ENCODE assay signal across 11 cellular contexts in the genomic region with DNA sequence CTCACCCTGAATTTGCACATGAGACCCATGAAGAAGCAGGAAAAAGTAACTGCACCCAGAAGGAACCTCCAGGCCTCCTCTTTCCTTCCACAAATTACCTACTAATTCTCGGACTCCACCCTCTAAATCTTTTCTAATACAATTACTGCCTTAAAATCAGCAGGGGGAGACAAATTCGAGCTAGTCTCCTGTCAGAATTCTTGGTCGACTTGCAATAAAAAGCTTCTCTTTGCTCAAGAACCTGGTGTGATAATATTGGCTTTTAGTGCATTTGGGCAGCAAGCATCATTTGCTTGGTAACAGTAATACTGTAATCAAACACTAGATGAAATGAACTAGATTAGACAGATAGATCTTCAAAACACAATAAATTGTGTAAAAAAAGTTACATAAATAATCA.
A peak's percentile ranks its signal among the peaks of the same experiment; 100 is the strongest.
DNase-seq lines count a peak whose midpoint lies in the region; ATAC-seq, FAIRE-seq and TF ChIP-seq lines count a peak whose summit lies in the region.
"Had no signal": no experiment of that assay in that cellular context is flagged by ENCODE, and none has a peak within 500 bp of the region (broad histone marks: within the 10 kb centered on the region; RNA-seq: fewer than 3 reads in every experiment).

No MANE protein-coding gene starts in this region.

- H3K9ac ChIP-seq in Loucy (ENCODE audit: low read depth, low read length, poor library complexity, severe bottlenecking): no peak overlapping the region
- H3K9ac ChIP-seq in neural progenitor cell: no peak overlapping the region

- H3F3A ChIP-seq in Loucy (ENCODE audit: low read depth) (no peaks in the 10 kb centered on the region), neural progenitor cell (ENCODE audit: low read depth) (no peaks in the 10 kb centered on the region)

- DNase-seq in NOMO-1 (lab: John Stamatoyannopoulos, UW; ENCODE audit: unreplicated experiment in 2 of 2) (peak; percentile 36 to 45), NOMO-1 treated with dmso at 0.1 percent for 144 hours (lab: John Stamatoyannopoulos, UW; ENCODE audit: unreplicated experiment) (no peak), bronchial epithelial cell (ENCODE audit: low read depth) (peak; percentile 8), neural progenitor cell (ENCODE audit: low spot score) (peak; percentile 4), AG08396 (ENCODE audit: low spot score) (no peak), mucosa of descending colon (no peak), NCI-H1930 (lab: John Stamatoyannopoulos, UW) (no peak)
- DNase-seq: NCI-H1694 treated with DMSO at 0.1 percent for 48 hours had no signal

- no peaks in the 10 kb centered on the region for H3K27me3 ChIP-seq in Loucy (ENCODE audit: insufficient read depth, low read length, poor library complexity, severe bottlenecking)
- no peaks in the 10 kb centered on the region for H3K27me3 ChIP-seq in bronchial epithelial cell (ENCODE audit: control insufficient read depth, insufficient read depth, low read length)
- no peaks in the 10 kb centered on the region for H3K27me3 ChIP-seq in neural progenitor cell

- H2AFZ ChIP-seq in Loucy (ENCODE audit: low read length): no peak overlapping the region
- H2AFZ ChIP-seq in neural progenitor cell (replicated peaks): no peak overlapping the region

- intact Hi-C loops in mucosa of descending colon (cut with DNase I, micrococcal nuclease): no loop called here

- no peaks in the 10 kb centered on the region for H3K79me2 ChIP-seq in Loucy (ENCODE audit: insufficient read depth, low read length)
- H3K79me2 ChIP-seq in neural progenitor cell (ENCODE audit: low read depth): no peaks in the 10 kb centered on the region

- FAIRE-seq in bronchial epithelial cell (lab: Jason Lieb, UNC): no peak
- FAIRE-seq: RCC 7860 had no signal

- no peak overlapping the region for H3K27ac Mint-ChIP-seq in neural progenitor cell

- H3K9me3 ChIP-seq in Loucy (ENCODE audit: insufficient read depth, low read depth, low read length) (no peaks in the 10 kb centered on the region), neural progenitor cell (ENCODE audit: low read depth) (no peaks in the 10 kb centered on the region), mucosa of descending colon (no peaks in the 10 kb centered on the region)

- H3K4me2 ChIP-seq in Loucy (ENCODE audit: low read depth, low read length, poor library complexity, severe bottlenecking) (no peak overlapping the region), neural progenitor cell (no peak overlapping the region)

- H3K4me1 Mint-ChIP-seq in neural progenitor cell: no peaks in the 10 kb centered on the region

- no peaks in the 10 kb centered on the region for H3K9me3 Mint-ChIP-seq in neural progenitor cell
- H3K9me3 Mint-ChIP-seq: central memory CD8-positive, alpha-beta T cell had no signal

- no peak overlapping the region for H3K4me3 Mint-ChIP-seq in neural progenitor cell
- H3K4me3 Mint-ChIP-seq: central memory CD8-positive, alpha-beta T cell had no signal

- H3K9me2 ChIP-seq in Loucy (replicated peaks; ENCODE audit: low read depth, low read length): no peaks in the 10 kb centered on the region

- H3K36me3 ChIP-seq in Loucy (ENCODE audit: insufficient read depth, low read length) (no peaks in the 10 kb centered on the region), bronchial epithelial cell (ENCODE audit: control insufficient read depth, insufficient read depth, low read length) (no peaks in the 10 kb centered on the region), neural progenitor cell (no peaks in the 10 kb centered on the region), mucosa of descending colon (ENCODE audit: low read depth) (no peaks in the 10 kb centered on the region)

- no peak for ATAC-seq in mucosa of descending colon

- TF ChIP-seq CTCF in Loucy (conservative IDR thresholded peaks at IDR 0.05; ENCODE audit: low read length) (peak; percentile 77), bronchial epithelial cell (IDR thresholded peaks at IDR 0.05; ENCODE audit: insufficient read depth, low read length, severe bottlenecking) (no peak), neural progenitor cell (IDR thresholded peaks at IDR 0.05) (peak; percentile 32), mucosa of descending colon (IDR thresholded peaks at IDR 0.05) (no peak)

- H3K4me3 ChIP-seq in Loucy (ENCODE audit: low read length, poor library complexity, severe bottlenecking) (no peak overlapping the region), bronchial epithelial cell (ENCODE audit: low read depth, low read length) (no peak overlapping the region), neural progenitor cell (no peak overlapping the region), mucosa of descending colon (no peak overlapping the region)

- no peaks in the 10 kb centered on the region for H3K36me3 Mint-ChIP-seq in neural progenitor cell

- H4K20me1 ChIP-seq in Loucy (ENCODE audit: insufficient read depth, low read length, poor library complexity, severe bottlenecking) (no peaks in the 10 kb centered on the region), neural progenitor cell (ENCODE audit: low read depth) (no peaks in the 10 kb centered on the region)

- no peaks in the 10 kb centered on the region for H3K4me1 ChIP-seq in Loucy (ENCODE audit: insufficient read depth, low read length, poor library complexity, severe bottlenecking)
- no peaks in the 10 kb centered on the region for H3K4me1 ChIP-seq in neural progenitor cell
- H3K4me1 ChIP-seq in mucosa of descending colon (ENCODE audit: low read depth): no peaks in the 10 kb centered on the region

- no peak overlapping the region for H3K27ac ChIP-seq in neural progenitor cell

- peaks cover 2% of the 10 kb centered on the region for H3K27me3 Mint-ChIP-seq in neural progenitor cell (ENCODE audit: insufficient read depth, low read depth)
- H3K27me3 Mint-ChIP-seq: central memory CD8-positive, alpha-beta T cell had no signal

Comparison
In these comparisons a context has a peak if more than half of its experiments do, and no peak if none do; other contexts are left out.
1. DNase-seq: peak in NOMO-1 (2 of 2), bronchial epithelial cell (single experiment) and neural progenitor cell (single experiment); none in NOMO-1 treated with dmso at 0.1 percent for 144 hours (single experiment), AG08396 (single experiment), mucosa of descending colon (0 of 3) and NCI-H1930 (0 of 2).
2. CTCF ChIP-seq: peak in Loucy (single experiment) and neural progenitor cell (single experiment); none in bronchial epithelial cell (single experiment) and mucosa of descending colon (single experiment).